In the genomic region with DNA sequence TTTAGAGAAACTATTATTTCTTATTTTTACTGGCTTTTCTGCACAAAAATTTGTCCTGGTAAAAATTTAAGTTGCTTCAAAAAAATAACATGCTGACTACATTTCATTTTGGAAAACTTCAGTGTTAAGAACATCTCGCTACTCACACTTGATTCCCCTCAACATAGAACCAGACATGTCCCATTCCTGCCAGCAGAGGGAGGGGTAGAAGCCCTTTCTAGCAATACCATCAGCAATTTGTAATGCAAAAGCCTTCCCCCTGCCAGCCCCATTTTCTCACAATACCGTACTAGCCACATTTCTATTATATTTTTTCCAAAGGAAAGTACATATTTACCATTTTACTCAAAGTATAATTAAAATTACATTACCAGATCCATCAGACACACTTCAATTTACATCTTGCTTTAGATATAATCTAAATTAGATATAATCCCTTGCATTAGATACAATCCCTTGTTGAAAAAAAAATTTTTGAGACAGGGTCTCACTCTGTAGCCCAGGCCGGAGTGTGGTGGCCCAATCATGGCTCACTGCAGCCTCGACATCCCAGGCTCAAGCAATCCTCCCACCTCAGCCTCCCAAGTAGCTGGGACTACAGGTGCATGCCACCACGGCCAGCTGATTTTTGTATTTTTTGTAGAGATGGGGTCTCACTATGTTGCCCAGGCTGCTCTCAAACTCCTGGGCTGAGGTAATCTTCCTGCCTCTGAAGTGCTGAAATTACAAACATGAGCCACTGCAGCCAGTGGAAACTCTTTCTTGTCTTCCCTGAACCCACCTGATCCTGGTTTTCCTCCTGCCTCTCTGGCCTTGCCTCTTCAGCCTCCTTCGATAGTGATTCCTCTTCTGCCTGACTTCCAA, we compare ENCODE assay signal across 9 cellular contexts. TPM values are rescaled to one million over a fixed set of nuclear protein-coding genes. Genes with fewer than 3 reads are reported as not detected.
DNase-seq lines count a peak whose midpoint lies in the region; ATAC-seq and TF ChIP-seq lines count a peak whose summit lies in the region.
"Had no signal": no experiment of that assay in that cellular context is flagged by ENCODE, and none has a peak within 500 bp of the region (broad histone marks: within the 10 kb centered on the region; RNA-seq: fewer than 3 reads in every experiment).

No MANE protein-coding gene starts in this region.

- TF ChIP-seq POLR2A in erythroblast (IDR thresholded peaks at IDR 0.05; ENCODE audit: low read length), result no peak

- H3K36me3 Mint-ChIP-seq in naive thymus-derived CD4-positive, alpha-beta T cell, result peaks cover 0 to 32% (median 16%) of the 10 kb centered on the region in 5 donors

- H3K36me3 ChIP-seq in KMS-11 (ENCODE audit: insufficient read depth), result no peaks in the 10 kb centered on the region
- H3K36me3 ChIP-seq in naive thymus-derived CD4-positive, alpha-beta T cell (ENCODE audit: control insufficient read depth in 2 of 3, insufficient read depth in 3 of 3, low read length in 3 of 3), result no peaks in the 10 kb centered on the region

- DNase-seq in DMS53 (lab: John Stamatoyannopoulos, UW), result peak; percentile 56
- peak; percentile 4 for DNase-seq in T-helper 22 cell (ENCODE audit: low read depth)
- peak; percentile 47 to 61 for DNase-seq in erythroblast (lab: John Stamatoyannopoulos, UW)
- peak in 7 of 9 donors; percentile 6 to 41 (median 24) for DNase-seq in naive thymus-derived CD4-positive, alpha-beta T cell
- DNase-seq in T1000 (lab: John Stamatoyannopoulos, UW), result no peak
- no peak for DNase-seq in GDM1 (lab: John Stamatoyannopoulos, UW)

- no peak overlapping the region for H3K4me3 Mint-ChIP-seq in naive thymus-derived CD4-positive, alpha-beta T cell
- H3K4me3 Mint-ChIP-seq: activated naive CD8-positive, alpha-beta T cell had no signal

- H2AFZ ChIP-seq in KMS-11 (ENCODE audit: low read depth), result no peak overlapping the region

- POLR2A ChIA-PET in naive thymus-derived CD4-positive, alpha-beta T cell (lab: Charles Lee), result no interaction called here

- no peaks in the 10 kb centered on the region for H3K27me3 ChIP-seq in KMS-11 (ENCODE audit: insufficient read depth, low read depth)
- H3K27me3 ChIP-seq in naive thymus-derived CD4-positive, alpha-beta T cell (ENCODE audit: control insufficient read depth in 2 of 2, insufficient read depth in 2 of 2, low read length in 2 of 2), result no peaks in the 10 kb centered on the region

- H3K27me3 Mint-ChIP-seq in naive thymus-derived CD4-positive, alpha-beta T cell, result no peaks in the 10 kb centered on the region
- H3K27me3 Mint-ChIP-seq: activated naive CD8-positive, alpha-beta T cell had no signal

- no peaks in the 10 kb centered on the region for H3K79me2 ChIP-seq in KMS-11 (ENCODE audit: insufficient read depth, low read depth)

- TF ChIP-seq CTCF in KMS-11 (conservative IDR thresholded peaks at IDR 0.05; ENCODE audit: low read depth, low read length), result peak; percentile 70

- H4K20me1 ChIP-seq in KMS-11 (ENCODE audit: insufficient read depth), result no peaks in the 10 kb centered on the region

- H3K9me3 ChIP-seq in naive thymus-derived CD4-positive, alpha-beta T cell (ENCODE audit: control insufficient read depth in 2 of 3, low read length in 3 of 3), result no peaks in the 10 kb centered on the region

- H3K4me1 ChIP-seq in KMS-11 (ENCODE audit: low read depth, poor library complexity, severe bottlenecking), result no peaks in the 10 kb centered on the region
- H3K4me1 ChIP-seq in naive thymus-derived CD4-positive, alpha-beta T cell (ENCODE audit: control insufficient read depth in 2 of 2, insufficient read depth in 2 of 2, low read length in 2 of 2), result no peaks in the 10 kb centered on the region

- CTCF ChIA-PET in naive thymus-derived CD4-positive, alpha-beta T cell (lab: Charles Lee), result interaction anchor here (0.6 kb wide), 2 partner anchors 39 to 465 kb away, joined by 3 read pairs; no protein-coding TSS in a partner anchor

- ATAC-seq in GM19372 (IDR thresholded peaks at IDR 0.05; ENCODE audit: low read depth, unreplicated experiment), result peak; percentile 88
- peak; percentile 49 for ATAC-seq in naive thymus-derived CD4-positive, alpha-beta T cell

- H3K9ac ChIP-seq in KMS-11, result no peak overlapping the region

- H3K4me2 ChIP-seq in KMS-11, result no peak overlapping the region

- peaks cover 0 to 13% (median 4%) of the 10 kb centered on the region in 11 donors for H3K9me3 Mint-ChIP-seq in naive thymus-derived CD4-positive, alpha-beta T cell

- no peak overlapping the region for H3K27ac Mint-ChIP-seq in naive thymus-derived CD4-positive, alpha-beta T cell
- H3K27ac Mint-ChIP-seq: activated naive CD8-positive, alpha-beta T cell had no signal

- H3K4me1 Mint-ChIP-seq in naive thymus-derived CD4-positive, alpha-beta T cell, result no peaks in the 10 kb centered on the region

- no peak overlapping the region for H3K4me3 ChIP-seq in KMS-11 (IDR thresholded peaks at IDR 0.05; ENCODE audit: insufficient read depth, low read depth, low read length)
- H3K4me3 ChIP-seq in naive thymus-derived CD4-positive, alpha-beta T cell (ENCODE audit: low read length), result no peak overlapping the region

- intact Hi-C loops in naive thymus-derived CD4-positive, alpha-beta T cell (cut with micrococcal nuclease), result loop anchor here (1.0 to 2.0 kb wide), 2 partner anchors 65 to 66 kb away; no protein-coding TSS in a partner anchor

- H3K27ac ChIP-seq in KMS-11, result no peak overlapping the region
- H3K27ac ChIP-seq in naive thymus-derived CD4-positive, alpha-beta T cell (ENCODE audit: low read depth, low read length), result no peak overlapping the region

RNA-seq across cellular contexts. Expression of a gene that starts 39.6 kb away (rescaled TPM):
- total RNA-seq in naive thymus-derived CD4-positive, alpha-beta T cell, result 10 to 100 TPM in 3 of 5 experiments, 1 to 10 TPM in 2; 8.5 to 11.3 (median 10.9) TPM
- 10 to 100 TPM; 10.7 to 15.3 TPM for polyA plus RNA-seq in naive thymus-derived CD4-positive, alpha-beta T cell

RNA-seq across cellular contexts. Expression of a gene that starts 45.2 kb away (rescaled TPM):
- 1 to 10 TPM in 2 of 5 experiments, under 1 TPM in 3; 0.85 to 2.5 (median 0.92) TPM for total RNA-seq in naive thymus-derived CD4-positive, alpha-beta T cell
- 1 to 10 TPM in 1 of 2 donors, not detected in 1; 1.1 TPM for polyA plus RNA-seq in naive thymus-derived CD4-positive, alpha-beta T cell

Comparison
In these comparisons a context has a peak if more than half of its experiments do, and no peak if none do; other contexts are left out.
1. DNase-seq: peak in DMS53 (single experiment), T-helper 22 cell (single experiment), erythroblast (2 of 2) and naive thymus-derived CD4-positive, alpha-beta T cell (7 of 9); none in T1000 (single experiment) and GDM1 (single experiment).